29 cellular contexts compared by ENCODE assay signal in the genomic region with DNA sequence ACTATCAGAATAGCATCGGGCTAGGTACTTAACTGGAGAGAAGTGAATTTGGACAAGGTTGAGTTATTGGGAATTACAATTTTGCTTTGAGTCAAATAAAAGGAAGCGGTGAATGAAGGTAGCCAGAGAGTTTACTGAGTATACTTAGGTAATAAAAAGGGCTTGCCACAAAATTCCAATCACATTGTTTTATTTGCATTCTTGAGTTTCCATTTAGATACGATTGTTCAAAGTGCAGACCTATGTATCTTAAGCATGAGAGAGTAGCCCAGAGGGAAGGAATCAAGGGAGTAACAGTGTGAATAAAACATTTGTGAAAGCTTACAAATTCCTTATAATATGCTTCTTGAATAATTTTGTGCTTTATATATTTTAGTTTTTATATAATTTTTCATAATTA.
"Had no signal": no experiment of that assay in that cellular context is flagged by ENCODE, and none has a peak within 500 bp of the region (broad histone marks: within the 10 kb centered on the region; RNA-seq: fewer than 3 reads in every experiment).

No MANE protein-coding gene starts in this region.

- H3K9ac ChIP-seq: neural progenitor cell, parathyroid adenoma had no signal

- H3K9me3 ChIP-seq: ovary, psoas muscle, right lobe of liver, sigmoid colon, spleen, suprapubic skin, testis, tibial artery, transverse colon, upper lobe of right lung, vagina had no signal

- H3K79me2 ChIP-seq: parathyroid adenoma had no signal

- H3K36me3 ChIP-seq: neural progenitor cell, ovary, right lobe of liver, sigmoid colon, spleen, suprapubic skin, tibial artery, transverse colon, upper lobe of right lung, vagina had no signal

- H2AFZ ChIP-seq: neural progenitor cell, parathyroid adenoma had no signal

- H3K27ac ChIP-seq: neural progenitor cell, ovary, parathyroid adenoma, psoas muscle, right lobe of liver, sigmoid colon, spleen, suprapubic skin, testis, tibial artery, transverse colon, upper lobe of right lung, vagina had no signal

- H3K4me1 ChIP-seq: parathyroid adenoma, psoas muscle, right lobe of liver, sigmoid colon, spleen, suprapubic skin, testis, tibial artery, upper lobe of right lung, vagina had no signal

- H3K27me3 ChIP-seq: neural progenitor cell, ovary, right lobe of liver, sigmoid colon, spleen, suprapubic skin, testis, tibial artery, transverse colon, upper lobe of right lung, vagina had no signal

- DNase-seq: naive thymus-derived CD4-positive, alpha-beta T cell; natural killer cell; occipital lobe; ovary; posterior cingulate gyrus; psoas muscle; right cardiac atrium; right lobe of liver; sigmoid colon; spleen; stimulated activated CD4-positive, alpha-beta T cell treated with anti-CD3 and anti-CD28 coated beads, Interleukin-12 subunit alpha, Interleukin-12 subunit beta, amount 100 ng/mL, for 4 hours; stimulated activated CD4-positive, alpha-beta T cell treated with anti-CD3 and anti-CD28 coated beads, Interleukin-1b, Interleukin-23, amount 100 ng/mL, for 48 hours; stimulated activated CD4-positive, alpha-beta T cell treated with anti-CD3 and anti-CD28 coated beads, Interleukin-4, amount 100 ng/mL, for 1 hour; stimulated activated CD4-positive, alpha-beta T cell treated with anti-CD3 and anti-CD28 coated beads, Interleukin-4, amount 100 ng/mL, for 4 hours; stimulated activated CD8-positive, alpha-beta memory T cell treated with anti-CD3 and anti-CD28 coated beads, Interleukin-4, amount 100 ng/mL, for 48 hours; stimulated activated naive CD4-positive, alpha-beta T cell; stimulated activated naive CD8-positive, alpha-beta T cell treated with anti-CD3 and anti-CD28 coated beads, Interleukin-15, amount 100 ng/mL, for 72 hours; stimulated activated naive CD8-positive, alpha-beta T cell treated with anti-CD3 and anti-CD28 coated beads, Interleukin-15, Interleukin-2, amounts not matched to agents 100 U/mL and 50 U/mL, for 24 hours; substantia nigra; testis; tibial artery; transverse colon; upper lobe of right lung had no signal

- ATAC-seq: naive thymus-derived CD4-positive, alpha-beta T cell; natural killer cell; psoas muscle; right cardiac atrium; right lobe of liver; stimulated activated memory B cell treated with anti-CD40 and anti-IgM and Interleukin-4, amounts not matched to agents 10 μg/mL and 1 μg/mL and 100 μg/mL, for 72 hours; stimulated activated naive CD8-positive, alpha-beta T cell treated with anti-CD3 and anti-CD28 coated beads, Interleukin-15, amount 100 ng/mL, for 72 hours; stimulated activated naive CD8-positive, alpha-beta T cell treated with anti-CD3 and anti-CD28 coated beads, Interleukin-15, Interleukin-2, amounts not matched to agents 100 U/mL and 50 U/mL, for 24 hours; upper lobe of right lung had no signal

- H3K4me3 ChIP-seq: neural progenitor cell, ovary, psoas muscle, right lobe of liver, sigmoid colon, smooth muscle cell, spleen, suprapubic skin, testis, tibial artery, transverse colon, upper lobe of right lung, vagina had no signal

- H3K4me2 ChIP-seq: neural progenitor cell, smooth muscle cell had no signal
